In genomic region chr22:21923163-21923561, GRCh38 we compare ENCODE assay signal across 31 cellular contexts.
"Had no signal": no experiment of that assay in that cellular context is flagged by ENCODE, and none has a peak within 500 bp of the region (broad histone marks: within the 10 kb centered on the region; RNA-seq: fewer than 3 reads in every experiment).

No MANE protein-coding gene starts in this region.

- H3K4me1 ChIP-seq: gastroesophageal sphincter had no signal

- FAIRE-seq: astrocyte, colon, TTC549 had no signal

- H3K36me3 Mint-ChIP-seq: activated naive CD8-positive, alpha-beta T cell had no signal

- H3K4me1 Mint-ChIP-seq: activated T-helper 17 cell treated with anti-CD3 and anti-CD28 coated beads, Interleukin-2, amount 50 U/mL, for 72 hours had no signal

- H3K9me3 Mint-ChIP-seq: activated B cell treated with CpG ODN at 0.5 μM for 24 hours; activated CD8-positive, alpha-beta T cell treated with anti-CD3 and anti-CD28 coated beads for 36 hours; activated T-cell treated with anti-CD3 and anti-CD28 coated beads, Interleukin-2, amount 50 U/mL, for 4 hours; activated T-helper 17 cell treated with anti-CD3 and anti-CD28 coated beads, Interleukin-2, amount 50 U/mL, for 72 hours; effector memory CD8-positive, alpha-beta T cell had no signal

- H3K27me3 Mint-ChIP-seq: activated B cell treated with CpG ODN at 0.5 μM for 24 hours; activated CD8-positive, alpha-beta T cell treated with anti-CD3 and anti-CD28 coated beads for 36 hours; activated naive CD8-positive, alpha-beta T cell; activated T-helper 17 cell treated with anti-CD3 and anti-CD28 coated beads, Interleukin-2, amount 50 U/mL, for 72 hours; effector memory CD8-positive, alpha-beta T cell had no signal

- DNase-seq: activated B cell treated with CpG ODN at 0.5 μM for 24 hours; activated CD4-positive, alpha-beta T cell treated with anti-CD3 and anti-CD28 coated beads for 48 hours; activated CD4-positive, alpha-beta T cell treated with anti-CD3 and anti-CD28 coated beads, Interleukin-2, amount 50 U/mL, for 1 hour; activated CD4-positive, alpha-beta T cell treated with anti-CD3 and anti-CD28 coated beads, Interleukin-2, amount 50 U/mL, for 48 hours; activated CD8-positive, alpha-beta memory T cell treated with anti-CD3 and anti-CD28 coated beads for 24 hours; activated CD8-positive, alpha-beta T cell treated with anti-CD3 and anti-CD28 coated beads for 36 hours; activated effector memory CD4-positive, alpha-beta T cell treated with Interleukin-2 at 50 U/mL for 16 hours; activated gamma-delta T cell treated with Interleukin-2 at 50 U/mL for 16 hours; activated naive CD4-positive, alpha-beta T cell treated with anti-CD3 and anti-CD28 coated beads, Interleukin-2, amount 50 U/mL, for 16 hours; activated naive CD4-positive, alpha-beta T cell treated with Interleukin-2 at 50 U/mL for 16 hours; activated T-cell treated with anti-CD3 and anti-CD28 coated beads, Interleukin-2, amount 50 U/mL, for 4 hours; amniotic stem cell; anterior cingulate cortex; caudate nucleus; cortex of kidney; dermis blood vessel endothelial cell; effector CD4-positive, alpha-beta T cell; effector memory CD8-positive, alpha-beta T cell; erythroblast; esophagus squamous epithelium; foreskin melanocyte; heart right ventricle; T-helper 2 cell had no signal

- H3K9me3 ChIP-seq: esophagus squamous epithelium, gastroesophageal sphincter, heart right ventricle had no signal

- H3K4me3 ChIP-seq: esophagus squamous epithelium, gastroesophageal sphincter, heart right ventricle had no signal

- H3K4me3 Mint-ChIP-seq: activated B cell treated with CpG ODN at 0.5 μM for 24 hours; activated CD8-positive, alpha-beta T cell treated with anti-CD3 and anti-CD28 coated beads for 36 hours; activated naive CD8-positive, alpha-beta T cell; activated T-cell treated with anti-CD3 and anti-CD28 coated beads, Interleukin-2, amount 50 U/mL, for 4 hours; activated T-helper 17 cell treated with anti-CD3 and anti-CD28 coated beads, Interleukin-2, amount 50 U/mL, for 72 hours; effector memory CD8-positive, alpha-beta T cell had no signal

- H3K27ac Mint-ChIP-seq: activated B cell treated with CpG ODN at 0.5 μM for 24 hours; activated CD8-positive, alpha-beta T cell treated with anti-CD3 and anti-CD28 coated beads for 36 hours; activated naive CD8-positive, alpha-beta T cell; activated T-helper 17 cell treated with anti-CD3 and anti-CD28 coated beads, Interleukin-2, amount 50 U/mL, for 72 hours had no signal

- ATAC-seq: activated CD4-positive, CD25-positive, alpha-beta regulatory T cell treated with anti-CD3 and anti-CD28 coated beads, Interleukin-2, amount 50 U/mL, for 24 hours; activated CD8-positive, alpha-beta T cell treated with anti-CD3 and anti-CD28 coated beads for 36 hours; activated T-cell treated with anti-CD3 and anti-CD28 coated beads, Interleukin-2, amount 50 U/mL, for 4 hours; activated T-helper 17 cell treated with anti-CD3 and anti-CD28 coated beads, Interleukin-2, amount 50 U/mL, for 72 hours; effector memory CD8-positive, alpha-beta T cell; gastroesophageal sphincter; heart right ventricle had no signal

- H3K27ac ChIP-seq: esophagus squamous epithelium, gastroesophageal sphincter, heart right ventricle, VCaP had no signal

- H3K27me3 ChIP-seq: esophagus squamous epithelium, gastroesophageal sphincter, heart right ventricle had no signal
